Comparison of ENCODE assay signal across 1 cellular context in the genomic region with DNA sequence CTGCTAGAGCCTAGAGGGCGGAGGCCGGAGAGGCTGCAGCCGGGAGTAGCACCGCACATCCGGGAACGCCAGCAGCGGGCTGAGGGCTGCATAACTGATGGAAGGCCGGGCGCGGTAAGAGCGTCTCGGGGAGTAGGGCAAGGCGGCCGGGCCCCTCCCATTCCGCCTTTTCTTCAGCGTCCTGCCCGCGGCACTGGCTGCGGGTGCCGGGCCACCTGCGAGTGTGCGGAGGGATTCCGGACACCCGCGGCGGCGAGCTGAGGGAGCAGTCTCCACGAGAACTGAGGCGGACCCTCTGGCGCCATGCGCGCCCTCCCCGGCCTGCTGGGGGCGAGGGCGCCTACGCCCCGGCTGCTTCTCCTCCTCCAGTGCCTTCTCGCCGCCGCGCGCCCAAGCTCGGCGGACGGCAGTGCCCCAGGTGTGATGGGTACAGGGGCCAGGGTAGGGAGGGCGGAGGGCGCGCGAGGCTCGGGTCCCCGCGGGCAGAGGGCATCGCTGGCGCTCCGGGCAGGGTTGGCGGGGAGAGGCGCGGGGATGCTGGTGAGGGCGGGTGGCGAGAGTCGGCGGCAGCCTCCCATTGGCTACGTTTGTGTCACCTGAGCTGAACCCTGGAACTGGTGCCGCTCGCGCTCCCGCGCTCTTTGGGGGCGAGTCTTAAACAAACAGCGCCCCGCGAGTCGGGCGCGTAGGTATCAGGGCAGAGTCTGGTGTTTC.
TF ChIP-seq lines count a peak whose summit lies in the region.

No MANE protein-coding gene starts in this region.

TF ChIP-seq in HepG2, 621 proteins besides CTCF, POLR2A, EP300 and RAD21 (continued from another document and continues in another):
- 0 out of 2 replicates have a peak, but pooled peaks have one; percentile 38 for TF ChIP-seq ZNF3 (CRISPR knock-in tag; IDR thresholded peaks at IDR 0.05)
- TF ChIP-seq ZNF44 (CRISPR knock-in tag; IDR thresholded peaks at IDR 0.05) = peak; percentile 28; the same call in 1 of the 2 replicates
- 0 out of 2 replicates have a peak, but pooled peaks have one; percentile 14 for TF ChIP-seq ZZZ3 (CRISPR knock-in tag; IDR thresholded peaks at IDR 0.05; ENCODE audit: borderline replicate concordance)
- peak; percentile 99 for TF ChIP-seq RBFOX2 (IDR thresholded peaks at IDR 0.05; ENCODE audit: low read depth, low read length)
- peak; percentile 71 for TF ChIP-seq ZFY (CRISPR knock-in tag; IDR thresholded peaks at IDR 0.05)
- 0 out of 2 replicates have a peak, but pooled peaks have one; percentile 25 for TF ChIP-seq ZNF12 (CRISPR knock-in tag; IDR thresholded peaks at IDR 0.05)
- TF ChIP-seq, protein P1, sequence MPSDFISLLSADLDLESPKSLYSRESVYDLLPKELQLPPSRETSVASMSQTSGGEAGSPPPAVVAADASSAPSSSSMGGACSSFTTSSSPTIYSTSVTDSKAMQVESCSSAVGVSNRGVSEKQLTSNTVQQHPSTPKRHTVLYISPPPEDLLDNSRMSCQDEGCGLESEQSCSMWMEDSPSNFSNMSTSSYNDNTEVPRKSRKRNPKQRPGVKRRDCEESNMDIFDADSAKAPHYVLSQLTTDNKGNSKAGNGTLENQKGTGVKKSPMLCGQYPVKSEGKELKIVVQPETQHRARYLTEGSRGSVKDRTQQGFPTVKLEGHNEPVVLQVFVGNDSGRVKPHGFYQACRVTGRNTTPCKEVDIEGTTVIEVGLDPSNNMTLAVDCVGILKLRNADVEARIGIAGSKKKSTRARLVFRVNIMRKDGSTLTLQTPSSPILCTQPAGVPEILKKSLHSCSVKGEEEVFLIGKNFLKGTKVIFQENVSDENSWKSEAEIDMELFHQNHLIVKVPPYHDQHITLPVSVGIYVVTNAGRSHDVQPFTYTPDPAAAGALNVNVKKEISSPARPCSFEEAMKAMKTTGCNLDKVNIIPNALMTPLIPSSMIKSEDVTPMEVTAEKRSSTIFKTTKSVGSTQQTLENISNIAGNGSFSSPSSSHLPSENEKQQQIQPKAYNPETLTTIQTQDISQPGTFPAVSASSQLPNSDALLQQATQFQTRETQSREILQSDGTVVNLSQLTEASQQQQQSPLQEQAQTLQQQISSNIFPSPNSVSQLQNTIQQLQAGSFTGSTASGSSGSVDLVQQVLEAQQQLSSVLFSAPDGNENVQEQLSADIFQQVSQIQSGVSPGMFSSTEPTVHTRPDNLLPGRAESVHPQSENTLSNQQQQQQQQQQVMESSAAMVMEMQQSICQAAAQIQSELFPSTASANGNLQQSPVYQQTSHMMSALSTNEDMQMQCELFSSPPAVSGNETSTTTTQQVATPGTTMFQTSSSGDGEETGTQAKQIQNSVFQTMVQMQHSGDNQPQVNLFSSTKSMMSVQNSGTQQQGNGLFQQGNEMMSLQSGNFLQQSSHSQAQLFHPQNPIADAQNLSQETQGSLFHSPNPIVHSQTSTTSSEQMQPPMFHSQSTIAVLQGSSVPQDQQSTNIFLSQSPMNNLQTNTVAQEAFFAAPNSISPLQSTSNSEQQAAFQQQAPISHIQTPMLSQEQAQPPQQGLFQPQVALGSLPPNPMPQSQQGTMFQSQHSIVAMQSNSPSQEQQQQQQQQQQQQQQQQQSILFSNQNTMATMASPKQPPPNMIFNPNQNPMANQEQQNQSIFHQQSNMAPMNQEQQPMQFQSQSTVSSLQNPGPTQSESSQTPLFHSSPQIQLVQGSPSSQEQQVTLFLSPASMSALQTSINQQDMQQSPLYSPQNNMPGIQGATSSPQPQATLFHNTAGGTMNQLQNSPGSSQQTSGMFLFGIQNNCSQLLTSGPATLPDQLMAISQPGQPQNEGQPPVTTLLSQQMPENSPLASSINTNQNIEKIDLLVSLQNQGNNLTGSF (CRISPR knock-in tag; IDR thresholded peaks at IDR 0.05) = 0 out of 2 replicates have a peak, but pooled peaks have one; percentile 57
- TF ChIP-seq ZNF768 (CRISPR knock-in tag; IDR thresholded peaks at IDR 0.05) = peak; percentile 66
- TF ChIP-seq CBX1 (IDR thresholded peaks at IDR 0.05; ENCODE audit: low read depth) = no peak
- TF ChIP-seq ZNF160 (CRISPR knock-in tag; IDR thresholded peaks at IDR 0.05) = peak; percentile 77; the same call in 1 of the 2 replicates
- TF ChIP-seq, protein P2, sequence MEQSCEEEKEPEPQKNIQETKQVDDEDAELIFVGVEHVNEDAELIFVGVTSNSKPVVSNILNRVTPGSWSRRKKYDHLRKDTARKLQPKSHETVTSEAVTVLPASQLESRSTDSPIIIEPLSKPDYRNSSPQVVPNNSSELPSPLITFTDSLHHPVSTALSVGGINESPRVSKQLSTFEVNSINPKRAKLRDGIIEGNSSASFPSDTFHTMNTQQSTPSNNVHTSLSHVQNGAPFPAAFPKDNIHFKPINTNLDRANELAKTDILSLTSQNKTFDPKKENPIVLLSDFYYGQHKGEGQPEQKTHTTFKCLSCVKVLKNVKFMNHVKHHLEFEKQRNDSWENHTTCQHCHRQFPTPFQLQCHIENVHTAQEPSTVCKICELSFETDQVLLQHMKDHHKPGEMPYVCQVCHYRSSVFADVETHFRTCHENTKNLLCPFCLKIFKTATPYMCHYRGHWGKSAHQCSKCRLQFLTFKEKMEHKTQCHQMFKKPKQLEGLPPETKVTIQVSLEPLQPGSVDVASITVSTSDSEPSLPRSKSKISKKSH (CRISPR knock-in tag; IDR thresholded peaks at IDR 0.05; ENCODE audit: borderline replicate concordance) = no peak; the same call in 1 of the 2 replicates
- TF ChIP-seq ZNF674 (CRISPR knock-in tag; IDR thresholded peaks at IDR 0.05; ENCODE audit: low read depth) = peak; percentile 53; the same call in 1 of the 2 replicates
- TF ChIP-seq ZNF558 (CRISPR knock-in tag; IDR thresholded peaks at IDR 0.05; ENCODE audit: borderline replicate concordance) = peak; percentile 68; the same call in 1 of the 2 replicates
- no peak for TF ChIP-seq ZNF317 (CRISPR knock-in tag; IDR thresholded peaks at IDR 0.05)
- no peak for TF ChIP-seq THAP11 (CRISPR knock-in tag; IDR thresholded peaks at IDR 0.05)
- no peak for TF ChIP-seq MAF1 (CRISPR knock-in tag; IDR thresholded peaks at IDR 0.05; ENCODE audit: borderline replicate concordance)
- 0 out of 2 replicates have a peak, but pooled peaks have one; percentile 8 for TF ChIP-seq ZNF251 (CRISPR knock-in tag; IDR thresholded peaks at IDR 0.05)
- peak; percentile 81 for TF ChIP-seq TAF1 (CRISPR knock-in tag; IDR thresholded peaks at IDR 0.05)
- TF ChIP-seq, protein P3, sequence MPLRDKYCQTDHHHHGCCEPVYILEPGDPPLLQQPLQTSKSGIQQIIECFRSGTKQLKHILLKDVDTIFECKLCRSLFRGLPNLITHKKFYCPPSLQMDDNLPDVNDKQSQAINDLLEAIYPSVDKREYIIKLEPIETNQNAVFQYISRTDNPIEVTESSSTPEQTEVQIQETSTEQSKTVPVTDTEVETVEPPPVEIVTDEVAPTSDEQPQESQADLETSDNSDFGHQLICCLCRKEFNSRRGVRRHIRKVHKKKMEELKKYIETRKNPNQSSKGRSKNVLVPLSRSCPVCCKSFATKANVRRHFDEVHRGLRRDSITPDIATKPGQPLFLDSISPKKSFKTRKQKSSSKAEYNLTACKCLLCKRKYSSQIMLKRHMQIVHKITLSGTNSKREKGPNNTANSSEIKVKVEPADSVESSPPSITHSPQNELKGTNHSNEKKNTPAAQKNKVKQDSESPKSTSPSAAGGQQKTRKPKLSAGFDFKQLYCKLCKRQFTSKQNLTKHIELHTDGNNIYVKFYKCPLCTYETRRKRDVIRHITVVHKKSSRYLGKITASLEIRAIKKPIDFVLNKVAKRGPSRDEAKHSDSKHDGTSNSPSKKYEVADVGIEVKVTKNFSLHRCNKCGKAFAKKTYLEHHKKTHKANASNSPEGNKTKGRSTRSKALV (CRISPR knock-in tag; IDR thresholded peaks at IDR 0.05) = no peak
- TF ChIP-seq, protein P4, sequence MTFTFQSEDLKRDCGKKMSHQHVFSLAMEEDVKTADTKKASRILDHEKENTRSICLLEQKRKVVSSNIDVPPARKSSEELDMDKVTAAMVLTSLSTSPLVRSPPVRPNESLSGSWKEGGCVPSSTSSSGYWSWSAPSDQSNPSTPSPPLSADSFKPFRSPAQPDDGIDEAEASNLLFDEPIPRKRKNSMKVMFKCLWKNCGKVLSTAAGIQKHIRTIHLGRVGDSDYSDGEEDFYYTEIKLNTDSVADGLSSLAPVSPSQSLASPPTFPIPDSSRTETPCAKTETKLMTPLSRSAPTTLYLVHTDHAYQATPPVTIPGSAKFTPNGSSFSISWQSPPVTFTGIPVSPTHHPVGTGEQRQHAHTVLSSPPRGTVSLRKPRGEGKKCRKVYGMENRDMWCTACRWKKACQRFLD (CRISPR knock-in tag; IDR thresholded peaks at IDR 0.05; ENCODE audit: borderline replicate concordance) = peak; percentile 56; the same call in 1 of the 2 replicates
- no peak for TF ChIP-seq CBFB (CRISPR knock-in tag; IDR thresholded peaks at IDR 0.05)
- TF ChIP-seq, protein P5, sequence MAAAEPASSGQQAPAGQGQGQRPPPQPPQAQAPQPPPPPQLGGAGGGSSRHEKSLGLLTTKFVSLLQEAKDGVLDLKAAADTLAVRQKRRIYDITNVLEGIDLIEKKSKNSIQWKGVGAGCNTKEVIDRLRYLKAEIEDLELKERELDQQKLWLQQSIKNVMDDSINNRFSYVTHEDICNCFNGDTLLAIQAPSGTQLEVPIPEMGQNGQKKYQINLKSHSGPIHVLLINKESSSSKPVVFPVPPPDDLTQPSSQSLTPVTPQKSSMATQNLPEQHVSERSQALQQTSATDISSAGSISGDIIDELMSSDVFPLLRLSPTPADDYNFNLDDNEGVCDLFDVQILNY (CRISPR knock-in tag; conservative IDR thresholded peaks at IDR 0.05) = 0 out of 2 replicates have a peak, but pooled peaks have one; percentile 27
- peak; percentile 19; the same call in 1 of the 2 replicates for TF ChIP-seq MAZ (IDR thresholded peaks at IDR 0.05; ENCODE audit: borderline replicate concordance, low read depth, low read length)
- peak; percentile 91 for TF ChIP-seq MAZ (CRISPR knock-in tag; IDR thresholded peaks at IDR 0.05; ENCODE audit: low read depth)
- TF ChIP-seq, protein P6, sequence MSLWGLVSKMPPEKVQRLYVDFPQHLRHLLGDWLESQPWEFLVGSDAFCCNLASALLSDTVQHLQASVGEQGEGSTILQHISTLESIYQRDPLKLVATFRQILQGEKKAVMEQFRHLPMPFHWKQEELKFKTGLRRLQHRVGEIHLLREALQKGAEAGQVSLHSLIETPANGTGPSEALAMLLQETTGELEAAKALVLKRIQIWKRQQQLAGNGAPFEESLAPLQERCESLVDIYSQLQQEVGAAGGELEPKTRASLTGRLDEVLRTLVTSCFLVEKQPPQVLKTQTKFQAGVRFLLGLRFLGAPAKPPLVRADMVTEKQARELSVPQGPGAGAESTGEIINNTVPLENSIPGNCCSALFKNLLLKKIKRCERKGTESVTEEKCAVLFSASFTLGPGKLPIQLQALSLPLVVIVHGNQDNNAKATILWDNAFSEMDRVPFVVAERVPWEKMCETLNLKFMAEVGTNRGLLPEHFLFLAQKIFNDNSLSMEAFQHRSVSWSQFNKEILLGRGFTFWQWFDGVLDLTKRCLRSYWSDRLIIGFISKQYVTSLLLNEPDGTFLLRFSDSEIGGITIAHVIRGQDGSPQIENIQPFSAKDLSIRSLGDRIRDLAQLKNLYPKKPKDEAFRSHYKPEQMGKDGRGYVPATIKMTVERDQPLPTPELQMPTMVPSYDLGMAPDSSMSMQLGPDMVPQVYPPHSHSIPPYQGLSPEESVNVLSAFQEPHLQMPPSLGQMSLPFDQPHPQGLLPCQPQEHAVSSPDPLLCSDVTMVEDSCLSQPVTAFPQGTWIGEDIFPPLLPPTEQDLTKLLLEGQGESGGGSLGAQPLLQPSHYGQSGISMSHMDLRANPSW (CRISPR knock-in tag; IDR thresholded peaks at IDR 0.05; ENCODE audit: borderline replicate concordance) = no peak
- TF ChIP-seq ZNF326 (CRISPR knock-in tag; IDR thresholded peaks at IDR 0.05; ENCODE audit: borderline replicate concordance) = no peak
- no peak for TF ChIP-seq SMARCC2 (IDR thresholded peaks at IDR 0.05)
- TF ChIP-seq, protein P7, sequence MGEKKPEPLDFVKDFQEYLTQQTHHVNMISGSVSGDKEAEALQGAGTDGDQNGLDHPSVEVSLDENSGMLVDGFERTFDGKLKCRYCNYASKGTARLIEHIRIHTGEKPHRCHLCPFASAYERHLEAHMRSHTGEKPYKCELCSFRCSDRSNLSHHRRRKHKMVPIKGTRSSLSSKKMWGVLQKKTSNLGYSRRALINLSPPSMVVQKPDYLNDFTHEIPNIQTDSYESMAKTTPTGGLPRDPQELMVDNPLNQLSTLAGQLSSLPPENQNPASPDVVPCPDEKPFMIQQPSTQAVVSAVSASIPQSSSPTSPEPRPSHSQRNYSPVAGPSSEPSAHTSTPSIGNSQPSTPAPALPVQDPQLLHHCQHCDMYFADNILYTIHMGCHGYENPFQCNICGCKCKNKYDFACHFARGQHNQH (CRISPR knock-in tag; IDR thresholded peaks at IDR 0.05) = 0 out of 2 replicates have a peak, but pooled peaks have one; percentile 40
- TF ChIP-seq NKX3-1 (CRISPR knock-in tag; IDR thresholded peaks at IDR 0.05) = peak; percentile 53; the same call in 1 of the 2 replicates
- TF ChIP-seq ONECUT2 (CRISPR knock-in tag; IDR thresholded peaks at IDR 0.05) = no peak
- no peak for TF ChIP-seq HNRNPUL1 (IDR thresholded peaks at IDR 0.05; ENCODE audit: low read depth, low read length)
- TF ChIP-seq ZNF263 (CRISPR knock-in tag; IDR thresholded peaks at IDR 0.05) = peak; percentile 45
- TF ChIP-seq SCMH1 (CRISPR knock-in tag; IDR thresholded peaks at IDR 0.05; ENCODE audit: borderline replicate concordance) = no peak
- TF ChIP-seq MYC (CRISPR knock-in tag; IDR thresholded peaks at IDR 0.05; ENCODE audit: borderline replicate concordance) = peak; percentile 70; the same call in 1 of the 2 replicates
- TF ChIP-seq ZNF431 (CRISPR knock-in tag; IDR thresholded peaks at IDR 0.05; ENCODE audit: borderline replicate concordance, low read depth) = 0 out of 2 replicates have a peak, but pooled peaks have one; percentile 33
- TF ChIP-seq LCORL (IDR thresholded peaks at IDR 0.05) = no peak
- peak; percentile 66 for TF ChIP-seq LCORL (CRISPR knock-in tag; IDR thresholded peaks at IDR 0.05)
- peak; percentile 62; the same call in 1 of the 2 replicates for TF ChIP-seq ARNTL (CRISPR knock-in tag; IDR thresholded peaks at IDR 0.05)
- no peak for TF ChIP-seq NFRKB (IDR thresholded peaks at IDR 0.05)
- no peak for TF ChIP-seq ZNF766 (CRISPR knock-in tag; IDR thresholded peaks at IDR 0.05; ENCODE audit: borderline replicate concordance)
- TF ChIP-seq ELF3 (CRISPR knock-in tag; IDR thresholded peaks at IDR 0.05) = peak; percentile 16; the same call in 1 of the 2 replicates
- no peak for TF ChIP-seq MIER3 (CRISPR knock-in tag; IDR thresholded peaks at IDR 0.05; ENCODE audit: borderline replicate concordance)
- TF ChIP-seq POLR2AphosphoS5 (IDR thresholded peaks at IDR 0.05; ENCODE audit: low read depth, low read length) = peak; percentile 57
- no peak for TF ChIP-seq ZNF17 (CRISPR knock-in tag; IDR thresholded peaks at IDR 0.05)
- TF ChIP-seq ZNF557 (CRISPR knock-in tag; IDR thresholded peaks at IDR 0.05) = 0 out of 2 replicates have a peak, but pooled peaks have one; percentile 50
- no peak for TF ChIP-seq ZNF33A (CRISPR knock-in tag; IDR thresholded peaks at IDR 0.05; ENCODE audit: borderline replicate concordance)
- TF ChIP-seq, protein P8, sequence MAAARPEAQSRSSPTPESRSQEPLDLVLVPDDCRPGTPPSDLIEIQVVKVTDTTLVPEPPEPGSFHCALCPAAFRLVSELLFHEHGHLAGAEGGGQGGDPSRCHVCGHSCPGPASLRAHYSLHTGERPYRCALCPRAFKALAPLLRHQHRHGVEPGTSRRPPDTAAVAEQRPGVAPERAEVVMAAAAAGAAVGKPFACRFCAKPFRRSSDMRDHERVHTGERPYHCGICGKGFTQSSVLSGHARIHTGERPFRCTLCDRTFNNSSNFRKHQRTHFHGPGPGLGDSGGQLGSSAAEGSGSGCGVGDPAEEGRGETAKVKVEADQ (CRISPR knock-in tag; IDR thresholded peaks at IDR 0.05; ENCODE audit: borderline replicate concordance) = peak; percentile 75; the same call in 1 of the 2 replicates
- TF ChIP-seq TSC22D2 (CRISPR knock-in tag; IDR thresholded peaks at IDR 0.05; ENCODE audit: borderline replicate concordance) = 0 out of 2 replicates have a peak, but pooled peaks have one; percentile 41
- peak; percentile 66 for TF ChIP-seq IKZF4 (CRISPR knock-in tag; IDR thresholded peaks at IDR 0.05; ENCODE audit: borderline replicate concordance, low read depth, not compliant biosample characterization)
